In genomic region chr13:48944221-48944620, GRCh38 we compare ENCODE assay signal across 24 cellular contexts.
"Had no signal": no experiment of that assay in that cellular context is flagged by ENCODE, and none has a peak within 500 bp of the region (broad histone marks: within the 10 kb centered on the region; RNA-seq: fewer than 3 reads in every experiment).

No MANE protein-coding gene starts in this region.

- H3K27ac ChIP-seq: cardiac muscle cell, coronary artery, left lung, lower lobe of right lung, parathyroid adenoma, psoas muscle, suprapubic skin, transverse colon had no signal

- H3K9me3 ChIP-seq: left lung, lower lobe of right lung, psoas muscle, sigmoid colon, suprapubic skin, transverse colon had no signal

- H3K4me3 ChIP-seq: cardiac muscle cell, coronary artery, left lung, lower lobe of right lung, psoas muscle, sigmoid colon, suprapubic skin, transverse colon had no signal

- H3K4me1 ChIP-seq: left lung, lower lobe of right lung, parathyroid adenoma, psoas muscle, sigmoid colon, suprapubic skin had no signal

- H3K27me3 ChIP-seq: cardiac muscle cell, left lung, sigmoid colon, transverse colon had no signal

- H3K36me3 ChIP-seq: cardiac muscle cell, left lung, lower lobe of right lung, sigmoid colon, suprapubic skin, transverse colon had no signal

- DNase-seq: activated CD4-positive, alpha-beta T cell treated with anti-CD3 and anti-CD28 coated beads for 1 hour; activated CD4-positive, alpha-beta T cell treated with anti-CD3 and anti-CD28 coated beads, Interleukin-2, amount 10 ng/mL, durations not matched to agents 7 days and 5 days; activated CD8-positive, alpha-beta T cell treated with anti-CD3 and anti-CD28 coated beads for 36 hours; activated naive CD4-positive, alpha-beta T cell; activated T-cell treated with anti-CD3 and anti-CD28 coated beads, Interleukin-2, amount 50 U/mL, for 4 hours; anterior cingulate cortex; cerebellar nuclear complex; foreskin melanocyte; left lung; lower lobe of right lung; mesenchymal stem cell; naive thymus-derived CD8-positive, alpha-beta T cell; occipital lobe; psoas muscle; sigmoid colon; stimulated activated CD4-positive, alpha-beta T cell treated with anti-CD3 and anti-CD28 coated beads, Interleukin-15, amount 100 ng/mL, for 24 hours; stimulated activated CD4-positive, alpha-beta T cell treated with anti-CD3 and anti-CD28 coated beads, Interleukin-2, amount 100 ng/mL, for 24 hours; stimulated activated naive CD4-positive, alpha-beta T cell; T-helper 2 cell; transverse colon had no signal

- H2AFZ ChIP-seq: parathyroid adenoma had no signal

- H3K79me2 ChIP-seq: parathyroid adenoma had no signal

- H3K9ac ChIP-seq: parathyroid adenoma had no signal
